In the genomic region with DNA sequence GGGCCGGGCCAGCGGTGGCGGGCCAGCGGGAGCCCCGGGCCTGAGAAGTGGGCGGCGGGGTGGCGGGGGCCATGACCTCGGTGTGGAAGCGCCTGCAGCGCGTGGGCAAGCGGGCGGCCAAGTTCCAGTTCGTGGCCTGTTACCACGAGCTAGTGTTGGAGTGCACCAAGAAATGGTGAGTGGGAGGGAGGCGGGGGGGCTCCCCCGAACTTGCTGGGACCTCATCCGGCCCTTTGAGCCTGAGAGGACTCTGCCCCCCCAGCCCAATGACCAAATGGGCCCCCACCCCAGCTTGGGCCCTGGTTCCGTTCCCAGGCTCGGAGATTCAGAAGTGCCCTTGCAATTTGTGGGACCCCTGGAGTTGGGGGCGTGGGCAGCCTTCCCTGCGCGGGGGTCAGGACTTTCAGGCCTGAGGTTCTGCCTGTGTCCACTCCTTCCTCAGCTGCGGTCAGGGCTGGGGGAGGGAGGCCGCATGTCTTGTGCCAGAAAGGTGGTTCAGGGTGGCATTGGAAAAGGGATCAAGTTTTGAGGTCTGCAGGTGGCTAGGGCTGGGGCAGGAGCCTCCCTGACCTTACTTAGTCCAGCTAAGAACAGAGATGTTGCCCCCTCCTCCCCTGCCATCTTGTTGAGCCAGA, we compare ENCODE assay signal across 8 cellular contexts. TPM values are rescaled to one million over a fixed set of nuclear protein-coding genes. Genes with fewer than 3 reads are reported as not detected.
DNase-seq lines count a peak whose midpoint lies in the region; ATAC-seq and TF ChIP-seq lines count a peak whose summit lies in the region.

No MANE protein-coding gene starts in this region.

- H3K27ac Mint-ChIP-seq in activated T-cell treated with anti-CD3 and anti-CD28 coated beads, Interleukin-2, amount 50 U/mL, for 72 hours = peak overlapping the region; percentile 22

- H3K9ac ChIP-seq in HCT116 (ENCODE audit: low read length) = peak overlapping the region; percentile 86

- RAD21 ChIA-PET in HCT116 (lab: Charles Lee; ENCODE audit: low non-redundant PET in 1 of 2, low total read pairs in 2 of 2, uncharacterized antibody in 2 of 2, unreplicated experiment in 2 of 2) = no interaction called here

- H3K9me3 ChIP-seq in HCT116 (ENCODE audit: control insufficient read depth in 1 of 2, insufficient read depth in 1 of 2, low read depth in 1 of 2, low read length in 2 of 2) (no peaks in the 10 kb centered on the region), iPS DF 6.9 (ENCODE audit: control insufficient read depth, insufficient read depth, low read length) (no peaks in the 10 kb centered on the region)

- DNase-seq in HCT116 (ENCODE audit: low read depth, low spot score) = no peak
- DNase-seq in activated T-cell treated with anti-CD3 and anti-CD28 coated beads, Interleukin-2, amount 50 U/mL, for 72 hours = peak in 1 of 2 donors; percentile 44
- no peak for DNase-seq in iPS DF 6.9 (ENCODE audit: low read depth, low spot score)
- peak; percentile 59 for DNase-seq in stimulated activated naive CD8-positive, alpha-beta T cell treated with anti-CD3 and anti-CD28 coated beads, Interleukin-15, Interleukin-2, amounts not matched to agents 100 U/mL and 50 U/mL, for 24 hours
- DNase-seq in DMS114 treated with DMSO at 0.1 percent for 48 hours (lab: John Stamatoyannopoulos, UW; ENCODE audit: unreplicated experiment) = no peak
- DNase-seq in islet precursor cell = no peak
- DNase-seq in RKO (ENCODE audit: low spot score) = no peak
- DNase-seq in stimulated activated CD4-positive, alpha-beta T cell treated with anti-CD3 and anti-CD28 coated beads, Interleukin-4, amount 100 ng/mL, for 24 hours = no peak

- H3K4me3 ChIP-seq in HCT116 (replicated peaks in 1 of 2; ENCODE audit: low read depth in 1 of 2, low read length in 2 of 2) = peak overlapping the region; percentile 74 to 78
- H3K4me3 ChIP-seq in iPS DF 6.9 (ENCODE audit: low read length) = peak overlapping the region; percentile 44; the same call in 1 of the 2 replicates

- no peak for TF ChIP-seq POLR2A in HCT116 (IDR thresholded peaks at IDR 0.05; ENCODE audit: borderline replicate concordance, extremely low read depth, insufficient read depth, insufficient read length)

- no peaks in the 10 kb centered on the region for H4K20me1 ChIP-seq in HCT116 (ENCODE audit: insufficient read depth)

- peaks cover 48% of the 10 kb centered on the region for H3K4me1 Mint-ChIP-seq in activated T-cell treated with anti-CD3 and anti-CD28 coated beads, Interleukin-2, amount 50 U/mL, for 72 hours (ENCODE audit: low read depth)

- POLR2A ChIA-PET in HCT116 (lab: Charles Lee) = interaction anchor here (1.3 to 1.6 kb wide), 4 partner anchors 36 to 76 kb away, joined by 3 to 5 read pairs (median 4); a partner anchor contains a TSS

- H3K4me3 Mint-ChIP-seq in activated T-cell treated with anti-CD3 and anti-CD28 coated beads, Interleukin-2, amount 50 U/mL, for 72 hours = peak overlapping the region; percentile 92 to 93

- H3K9me3 Mint-ChIP-seq in activated T-cell treated with anti-CD3 and anti-CD28 coated beads, Interleukin-2, amount 50 U/mL, for 72 hours = no peaks in the 10 kb centered on the region

- no peak overlapping the region for H2AFZ ChIP-seq in HCT116 (ENCODE audit: low read depth, low read length, poor library complexity, severe bottlenecking)

- no peak for TF ChIP-seq RAD21 in HCT116 (IDR thresholded peaks at IDR 0.05; ENCODE audit: low read depth)

- CTCF ChIA-PET in HCT116 (lab: Charles Lee) = interaction anchor here (1.4 to 2.0 kb wide), 3 partner anchors 12 to 36 kb away, joined by 5 to 11 read pairs (median 7); no protein-coding TSS in a partner anchor

- H3K27me3 Mint-ChIP-seq in activated T-cell treated with anti-CD3 and anti-CD28 coated beads, Interleukin-2, amount 50 U/mL, for 72 hours (ENCODE audit: low read depth) = no peaks in the 10 kb centered on the region

- no peak for TF ChIP-seq CTCF in HCT116 (IDR thresholded peaks at IDR 0.05 in 2 of 3, conservative IDR thresholded peaks at IDR 0.05 in 1 of 3; ENCODE audit: borderline replicate concordance in 1 of 3, insufficient read depth in 1 of 3, low read depth in 2 of 3, low read length in 2 of 3)

- no TSS peak for BruUV-seq in HCT116 (replicated peaks; lab: Mats Ljungman, UMichigan)

- H3K79me2 ChIP-seq in HCT116 (ENCODE audit: insufficient read depth, low read length) = peaks cover 37% of the 10 kb centered on the region

- intact Hi-C loops in HCT116 (cut with micrococcal nuclease) = loop anchor here (2.0 kb wide), 1 partner anchor 38 kb away; a partner anchor contains a TSS

- peaks cover 43 to 58% of the 10 kb centered on the region in 2 experiments for H3K4me1 ChIP-seq in HCT116 (ENCODE audit: control insufficient read depth in 1 of 2, insufficient read depth in 2 of 2, low read length in 2 of 2)
- peaks cover 9% of the 10 kb centered on the region for H3K4me1 ChIP-seq in iPS DF 6.9 (ENCODE audit: control insufficient read depth, insufficient read depth, low read length)

- no CpG with 5 or more reads among the region's 26 CpGs for WGBS in iPS DF 6.9 (ENCODE audit: insufficient coverage, insufficient read length)

- peak overlapping the region; percentile 78 for H3K4me2 ChIP-seq in HCT116 (ENCODE audit: low read length)

- H3K9me2 ChIP-seq in HCT116 (ENCODE audit: insufficient read depth) = no peaks in the 10 kb centered on the region

- peaks cover 13 to 16% of the 10 kb centered on the region in 2 donors for H3K36me3 Mint-ChIP-seq in activated T-cell treated with anti-CD3 and anti-CD28 coated beads, Interleukin-2, amount 50 U/mL, for 72 hours (ENCODE audit: insufficient read depth in 2 of 2)

- H3K36me3 ChIP-seq in HCT116 (ENCODE audit: control insufficient read depth in 1 of 2, insufficient read depth in 2 of 2, low read length in 2 of 2) (peaks cover 2 to 4% of the 10 kb centered on the region in 2 experiments; a peak in 2 of 4 replicates), iPS DF 6.9 (ENCODE audit: control insufficient read depth, insufficient read depth, low read length) (peaks cover 3% of the 10 kb centered on the region)

- H3K27ac ChIP-seq in HCT116 (ENCODE audit: low read depth, low read length) = peak overlapping the region; percentile 97
- no peak overlapping the region for H3K27ac ChIP-seq in iPS DF 6.9 (ENCODE audit: low read length)

- H3K27me3 ChIP-seq in HCT116 (ENCODE audit: insufficient read depth, low read length) (no peaks in the 10 kb centered on the region), iPS DF 6.9 (ENCODE audit: control insufficient read depth, insufficient read depth, low read length) (peaks cover 7% of the 10 kb centered on the region)

- ATAC-seq in HCT116 = no peak
- no peak for ATAC-seq in activated T-cell treated with anti-CD3 and anti-CD28 coated beads, Interleukin-2, amount 50 U/mL, for 72 hours (replicated peaks in 1 of 2)
- no peak for ATAC-seq in stimulated activated naive CD8-positive, alpha-beta T cell treated with anti-CD3 and anti-CD28 coated beads, Interleukin-15, Interleukin-2, amounts not matched to agents 100 U/mL and 50 U/mL, for 24 hours

TF ChIP-seq in HCT116, 20 proteins besides CTCF, POLR2A, EP300 and RAD21:
- peak; percentile 43; the same call in 1 of the 2 replicates for TF ChIP-seq ZFX (IDR thresholded peaks at IDR 0.05)
- TF ChIP-seq, protein P1, sequence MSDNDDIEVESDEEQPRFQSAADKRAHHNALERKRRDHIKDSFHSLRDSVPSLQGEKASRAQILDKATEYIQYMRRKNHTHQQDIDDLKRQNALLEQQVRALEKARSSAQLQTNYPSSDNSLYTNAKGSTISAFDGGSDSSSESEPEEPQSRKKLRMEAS (IDR thresholded peaks at IDR 0.05) = no peak
- TF ChIP-seq TCF7L2 (IDR thresholded peaks at IDR 0.05; ENCODE audit: borderline replicate concordance, extremely low read depth, insufficient read depth, insufficient read length) = no peak
TF ChIP-seq in HCT116: peak in this region for 1.

RNA-seq across cellular contexts. Expression of a gene that starts 0.5 kb away (rescaled TPM):
- 105 TPM for total RNA-seq in HCT116 (2021; ENCODE audit: unreplicated experiment)
- polyA plus RNA-seq in HCT116 (2012) = 88.5 and 90.6 TPM in 2 replicates
- total RNA-seq in activated T-cell treated with anti-CD3 and anti-CD28 coated beads, Interleukin-2, amount 50 U/mL, for 72 hours = 100 to 1,000 TPM in 1 of 2 donors, 10 to 100 TPM in 1; 93.9 to 113 TPM

RNA-seq across cellular contexts. Expression of a gene that starts 4.0 kb away (rescaled TPM):
- 60.0 TPM for total RNA-seq in HCT116 (2021; ENCODE audit: unreplicated experiment)
- polyA plus RNA-seq in HCT116 (2012) = 46.1 and 52.9 TPM in 2 replicates
- total RNA-seq in activated T-cell treated with anti-CD3 and anti-CD28 coated beads, Interleukin-2, amount 50 U/mL, for 72 hours = 10 to 100 TPM; 21.4 to 26.7 TPM

RNA-seq across cellular contexts. Expression of a gene that starts 6.1 kb away (rescaled TPM):
- total RNA-seq in HCT116 (2021; ENCODE audit: unreplicated experiment) = 66.8 TPM
- polyA plus RNA-seq in HCT116 (2012) = 86.9 and 93.0 TPM in 2 replicates
- total RNA-seq in activated T-cell treated with anti-CD3 and anti-CD28 coated beads, Interleukin-2, amount 50 U/mL, for 72 hours = 10 to 100 TPM; 23.5 to 25.1 TPM

RNA-seq across cellular contexts. Expression of a gene that starts 18.2 kb away (rescaled TPM):
- 248 TPM for total RNA-seq in HCT116 (2021; ENCODE audit: unreplicated experiment)
- 238 and 328 TPM in 2 replicates for polyA plus RNA-seq in HCT116 (2012)
- total RNA-seq in activated T-cell treated with anti-CD3 and anti-CD28 coated beads, Interleukin-2, amount 50 U/mL, for 72 hours = 100 to 1,000 TPM; 106 TPM

RNA-seq across cellular contexts. Expression of a gene that starts 19.3 kb away (rescaled TPM):
- 0.61 TPM for total RNA-seq in HCT116 (2021; ENCODE audit: unreplicated experiment)
- polyA plus RNA-seq in HCT116 (2012) = 0.66 and 0.91 TPM in 2 replicates
- under 1 TPM; 0.34 to 0.39 TPM for total RNA-seq in activated T-cell treated with anti-CD3 and anti-CD28 coated beads, Interleukin-2, amount 50 U/mL, for 72 hours
